In the genomic region with DNA sequence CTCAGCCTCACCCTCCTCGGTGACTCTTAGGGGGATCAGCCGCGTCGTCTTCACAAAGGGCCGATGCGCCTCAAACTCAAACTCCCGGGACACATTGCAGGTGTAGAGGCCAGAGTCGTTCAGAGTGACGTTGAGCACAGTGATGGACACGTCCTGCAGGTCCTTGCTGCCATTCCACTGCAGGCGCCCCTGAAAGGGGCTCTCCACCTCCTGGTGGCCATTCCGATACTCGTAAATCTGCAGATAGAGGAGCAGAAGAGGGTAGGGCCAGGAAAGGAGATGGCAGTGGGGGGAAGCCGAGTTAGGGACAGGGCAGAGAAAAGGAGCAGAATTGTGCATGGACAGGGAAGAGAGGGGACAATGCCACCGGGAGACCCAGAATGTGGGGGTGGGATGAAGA, we compare ENCODE assay signal across 29 cellular contexts. TPM values are rescaled to one million over a fixed set of nuclear protein-coding genes. Genes with fewer than 3 reads are reported as not detected.
"Had no signal": no experiment of that assay in that cellular context is flagged by ENCODE, and none has a peak within 500 bp of the region (broad histone marks: within the 10 kb centered on the region; RNA-seq: fewer than 3 reads in every experiment).

No MANE protein-coding gene starts in this region.

- H3K36me3 ChIP-seq: esophagus muscularis mucosa, gastroesophageal sphincter, heart left ventricle, neural progenitor cell, prostate gland, right atrium auricular region, sigmoid colon, spleen, tibial artery had no signal

- H3K4me3 Mint-ChIP-seq: memory B cell; mesothelial cell of epicardium; naive B cell; natural killer cell treated with Interleukin-12 subunit alpha and Interleukin-12 subunit beta and Interleukin-15 and Interleukin-18, amount 100 ng/mL, for 72 hours; neural progenitor cell; stimulated activated memory B cell treated with anti-CD40 and anti-IgM and Interleukin-4, amounts not matched to agents 10 μg/mL and 1 μg/mL and 100 μg/mL, for 72 hours; type B pancreatic cell had no signal

- H3K9ac ChIP-seq: neural progenitor cell, parathyroid adenoma had no signal

- H3K36me3 Mint-ChIP-seq: memory B cell; mesothelial cell of epicardium; naive B cell; natural killer cell treated with Interleukin-12 subunit alpha and Interleukin-12 subunit beta and Interleukin-15 and Interleukin-18, amount 100 ng/mL, for 72 hours; neural progenitor cell; stimulated activated memory B cell treated with anti-CD40 and anti-IgM and Interleukin-4, amounts not matched to agents 10 μg/mL and 1 μg/mL and 100 μg/mL, for 72 hours; type B pancreatic cell had no signal

- H3K79me2 ChIP-seq: hepatocyte, parathyroid adenoma had no signal

- H3K4me1 Mint-ChIP-seq: mesothelial cell of epicardium had no signal

- H3K27me3 ChIP-seq: foreskin keratinocyte, heart left ventricle, neural progenitor cell, right atrium auricular region, testis had no signal

- H3K4me3 ChIP-seq: dorsolateral prefrontal cortex, esophagus muscularis mucosa, gastroesophageal sphincter, heart left ventricle, hepatocyte, lung, mucosa of descending colon, neural progenitor cell, prostate gland, right atrium auricular region, sigmoid colon, spleen, testis, tibial artery had no signal

- H3K27ac ChIP-seq: esophagus muscularis mucosa, foreskin keratinocyte, gastroesophageal sphincter, heart left ventricle, hepatocyte, neural progenitor cell, parathyroid adenoma, prostate gland, right atrium auricular region, sigmoid colon, spleen, testis, tibial artery had no signal

- H3K9me3 Mint-ChIP-seq: memory B cell; mesothelial cell of epicardium; natural killer cell treated with Interleukin-12 subunit alpha and Interleukin-12 subunit beta and Interleukin-15 and Interleukin-18, amount 100 ng/mL, for 72 hours; neural progenitor cell; stimulated activated memory B cell treated with anti-CD40 and anti-IgM and Interleukin-4, amounts not matched to agents 10 μg/mL and 1 μg/mL and 100 μg/mL, for 72 hours; type B pancreatic cell had no signal

- H3K27ac Mint-ChIP-seq: memory B cell; mesothelial cell of epicardium; naive B cell; natural killer cell treated with Interleukin-12 subunit alpha and Interleukin-12 subunit beta and Interleukin-15 and Interleukin-18, amount 100 ng/mL, for 72 hours; neural progenitor cell; stimulated activated memory B cell treated with anti-CD40 and anti-IgM and Interleukin-4, amounts not matched to agents 10 μg/mL and 1 μg/mL and 100 μg/mL, for 72 hours; type B pancreatic cell had no signal

- H3K9me3 ChIP-seq: esophagus muscularis mucosa, gastroesophageal sphincter, heart left ventricle, mucosa of descending colon, prostate gland, right atrium auricular region, sigmoid colon, spleen, testis, tibial artery had no signal

- FAIRE-seq: colon, kidney had no signal

- DNase-seq: dorsolateral prefrontal cortex; effector CD4-positive, alpha-beta T cell; foreskin keratinocyte; heart left ventricle; kidney; mucosa of descending colon; naive B cell; sigmoid colon; spleen; stimulated activated CD4-positive, alpha-beta T cell treated with anti-CD3 and anti-CD28 coated beads, Interleukin-4, amount 100 ng/mL, for 4 hours; stimulated activated naive CD8-positive, alpha-beta T cell treated with anti-CD3 and anti-CD28 coated beads, Interleukin-15, Interleukin-2, amounts not matched to agents 100 U/mL and 50 U/mL, for 24 hours; substantia nigra; testis; tibial artery had no signal

- H3K4me2 ChIP-seq: hepatocyte, neural progenitor cell had no signal

- H2AFZ ChIP-seq: hepatocyte, parathyroid adenoma had no signal

- H3K4me1 ChIP-seq: esophagus muscularis mucosa, foreskin keratinocyte, gastroesophageal sphincter, neural progenitor cell, prostate gland, right atrium auricular region, sigmoid colon, testis, tibial artery had no signal

- ATAC-seq: foreskin keratinocyte; gastroesophageal sphincter; heart left ventricle; left lobe of liver; mucosa of descending colon; natural killer cell treated with Interleukin-12 subunit alpha and Interleukin-12 subunit beta and Interleukin-15 and Interleukin-18, amount 100 ng/mL, for 72 hours; stimulated activated memory B cell treated with anti-CD40 and anti-IgM and Interleukin-4, amounts not matched to agents 10 μg/mL and 1 μg/mL and 100 μg/mL, for 72 hours; stimulated activated naive CD8-positive, alpha-beta T cell treated with anti-CD3 and anti-CD28 coated beads, Interleukin-15, Interleukin-2, amounts not matched to agents 100 U/mL and 50 U/mL, for 24 hours had no signal

RNA-seq across cellular contexts. Expression of gene SCN3B, which starts 12.0 kb away (rescaled TPM):
- total RNA-seq: left lobe of liver; natural killer cell treated with Interleukin-12 subunit alpha and Interleukin-12 subunit beta and Interleukin-15 and Interleukin-18, amount 100 ng/mL, for 72 hours had no signal
